8 cellular contexts compared by ENCODE assay signal in genomic region chr12:132189378-132190011, GRCh38. TPM values are rescaled to one million over a fixed set of nuclear protein-coding genes. Genes with fewer than 3 reads are reported as not detected.
A peak's percentile ranks its signal among the peaks of the same experiment; 100 is the strongest.
DNase-seq lines count a peak whose midpoint lies in the region; ATAC-seq and TF ChIP-seq lines count a peak whose summit lies in the region.

No MANE protein-coding gene starts in this region.

- H3K9me3 ChIP-seq in CD4-positive, CD25-positive, alpha-beta regulatory T cell (ENCODE audit: control insufficient read depth in 2 of 2, low read length in 2 of 2), result peaks cover 0 to 15% of the 10 kb centered on the region in 2 experiments
- no peaks in the 10 kb centered on the region for H3K9me3 ChIP-seq in PC-3 (ENCODE audit: low read length)

- peak overlapping the region; percentile 76 to 95 (median 94) for H3K4me3 Mint-ChIP-seq in CD4-positive, CD25-positive, alpha-beta regulatory T cell
- H3K4me3 Mint-ChIP-seq in naive thymus-derived CD8-positive, alpha-beta T cell, result peak overlapping the region; percentile 89 to 98 (median 95)
- H3K4me3 Mint-ChIP-seq in stimulated activated effector memory CD8-positive, alpha-beta T cell treated with anti-CD3 and anti-CD28 coated beads, Interleukin-12 subunit alpha, Interleukin-12 subunit beta, amount 100 ng/mL, for 72 hours, result peak overlapping the region; percentile 94

- H3K9ac ChIP-seq in PC-3 (ENCODE audit: low read length), result peak overlapping the region; percentile 79

- peak overlapping the region; percentile 89 for H3K27ac ChIP-seq in CD4-positive, CD25-positive, alpha-beta regulatory T cell (ENCODE audit: insufficient read depth, low read length, poor library complexity, severe bottlenecking)
- H3K27ac ChIP-seq in PC-3 (ENCODE audit: low read length), result peak overlapping the region; percentile 10; the same call in 1 of the 2 replicates

- peak overlapping the region; percentile 64 for H3K4me3 ChIP-seq in CD4-positive, CD25-positive, alpha-beta regulatory T cell (ENCODE audit: low read depth, low read length)
- H3K4me3 ChIP-seq in PC-3 (ENCODE audit: low read length), result peak overlapping the region; percentile 87

- H3K36me3 ChIP-seq in CD4-positive, CD25-positive, alpha-beta regulatory T cell (ENCODE audit: control insufficient read depth, insufficient read depth, low read length), result no peaks in the 10 kb centered on the region
- H3K36me3 ChIP-seq in PC-3 (ENCODE audit: low read depth, low read length), result no peaks in the 10 kb centered on the region

- no peaks in the 10 kb centered on the region for H3K79me2 ChIP-seq in PC-3 (ENCODE audit: low read length)

- H3K4me1 Mint-ChIP-seq in CD4-positive, CD25-positive, alpha-beta regulatory T cell, result peaks cover 3 to 58% (median 17%) of the 10 kb centered on the region in 4 donors
- peaks cover 11 to 58% (median 52%) of the 10 kb centered on the region in 4 donors for H3K4me1 Mint-ChIP-seq in naive thymus-derived CD8-positive, alpha-beta T cell
- H3K4me1 Mint-ChIP-seq in stimulated activated effector memory CD8-positive, alpha-beta T cell treated with anti-CD3 and anti-CD28 coated beads, Interleukin-12 subunit alpha, Interleukin-12 subunit beta, amount 100 ng/mL, for 72 hours, result peaks cover 49% of the 10 kb centered on the region

- POLR2A ChIA-PET in PC-3 (lab: Charles Lee; ENCODE audit: unreplicated experiment), result no interaction called here
- POLR2A ChIA-PET in naive thymus-derived CD8-positive, alpha-beta T cell (lab: Charles Lee), result interaction anchor here (0.6 to 3.4 kb wide), 8 partner anchors 11 to 299 kb away, joined by 4 to 26 read pairs (median 8); no protein-coding TSS in a partner anchor

- peak overlapping the region; percentile 94 to 96 (median 95) for H3K27ac Mint-ChIP-seq in CD4-positive, CD25-positive, alpha-beta regulatory T cell
- peak overlapping the region; percentile 76 to 98 (median 96) for H3K27ac Mint-ChIP-seq in naive thymus-derived CD8-positive, alpha-beta T cell
- peak overlapping the region; percentile 91 for H3K27ac Mint-ChIP-seq in stimulated activated effector memory CD8-positive, alpha-beta T cell treated with anti-CD3 and anti-CD28 coated beads, Interleukin-12 subunit alpha, Interleukin-12 subunit beta, amount 100 ng/mL, for 72 hours

- H3K27me3 Mint-ChIP-seq in CD4-positive, CD25-positive, alpha-beta regulatory T cell, result no peaks in the 10 kb centered on the region
- H3K27me3 Mint-ChIP-seq in naive thymus-derived CD8-positive, alpha-beta T cell, result no peaks in the 10 kb centered on the region

- no TSS peak for BruUV-seq in PC-3 (replicated peaks; lab: Mats Ljungman, UMichigan)

- H3K9me3 Mint-ChIP-seq in CD4-positive, CD25-positive, alpha-beta regulatory T cell, result peaks cover 0 to 15% (median 2%) of the 10 kb centered on the region in 7 donors
- peaks cover 0 to 23% (median 12%) of the 10 kb centered on the region in 9 donors for H3K9me3 Mint-ChIP-seq in naive thymus-derived CD8-positive, alpha-beta T cell
- peaks cover 9% of the 10 kb centered on the region for H3K9me3 Mint-ChIP-seq in stimulated activated effector memory CD8-positive, alpha-beta T cell treated with anti-CD3 and anti-CD28 coated beads, Interleukin-12 subunit alpha, Interleukin-12 subunit beta, amount 100 ng/mL, for 72 hours

- H3K9me2 ChIP-seq in PC-3 (replicated peaks; ENCODE audit: low read length), result no peaks in the 10 kb centered on the region

- peak; percentile 90 to 93 for ATAC-seq in CD4-positive, CD25-positive, alpha-beta regulatory T cell (ENCODE audit: low read depth in 2 of 2)
- ATAC-seq in GM19351 (IDR thresholded peaks at IDR 0.05; ENCODE audit: unreplicated experiment) (peak; percentile 95), HG03520 (IDR thresholded peaks at IDR 0.05; ENCODE audit: unreplicated experiment) (peak; percentile 93), PC-3 (peak; percentile 93)
- ATAC-seq in naive thymus-derived CD8-positive, alpha-beta T cell, result peak; percentile 80 to 84
- peak; percentile 96 for ATAC-seq in stimulated activated effector memory CD8-positive, alpha-beta T cell treated with anti-CD3 and anti-CD28 coated beads, Interleukin-12 subunit alpha, Interleukin-12 subunit beta, amount 100 ng/mL, for 72 hours

- no peaks in the 10 kb centered on the region for H3F3A ChIP-seq in PC-3 (ENCODE audit: low read length, unreplicated experiment)

- TF ChIP-seq CTCF in PC-3 (conservative IDR thresholded peaks at IDR 0.05; ENCODE audit: low read depth, low read length), result no peak

- peaks cover 52% of the 10 kb centered on the region for H3K4me1 ChIP-seq in CD4-positive, CD25-positive, alpha-beta regulatory T cell (ENCODE audit: control insufficient read depth, insufficient read depth, low read length, poor library complexity, severe bottlenecking)
- H3K4me1 ChIP-seq in PC-3 (ENCODE audit: insufficient read depth, low read length), result peaks cover 15% of the 10 kb centered on the region

- no peaks in the 10 kb centered on the region for H4K20me1 ChIP-seq in PC-3 (ENCODE audit: low read length)

- CTCF ChIA-PET in PC-3 (lab: Charles Lee), result interaction anchor here (0.5 to 1.0 kb wide), 2 partner anchors 27 to 372 kb away, joined by 4 to 5 read pairs; no protein-coding TSS in a partner anchor

- peaks cover 11% of the 10 kb centered on the region for H3K36me3 Mint-ChIP-seq in CD4-positive, CD25-positive, alpha-beta regulatory T cell
- peaks cover under 1 to 6% (median 2%) of the 10 kb centered on the region in 3 donors for H3K36me3 Mint-ChIP-seq in naive thymus-derived CD8-positive, alpha-beta T cell
- no peaks in the 10 kb centered on the region for H3K36me3 Mint-ChIP-seq in stimulated activated effector memory CD8-positive, alpha-beta T cell treated with anti-CD3 and anti-CD28 coated beads, Interleukin-12 subunit alpha, Interleukin-12 subunit beta, amount 100 ng/mL, for 72 hours

- peak overlapping the region; percentile 82 for H2AFZ ChIP-seq in PC-3 (ENCODE audit: low read length)

- no peaks in the 10 kb centered on the region for H3K27me3 ChIP-seq in CD4-positive, CD25-positive, alpha-beta regulatory T cell (ENCODE audit: control insufficient read depth, insufficient read depth, low read length)
- peaks cover 10% of the 10 kb centered on the region; the same call in 1 of the 2 replicates for H3K27me3 ChIP-seq in PC-3 (ENCODE audit: low read length)

- peak overlapping the region; percentile 100 for H3K4me2 ChIP-seq in PC-3 (ENCODE audit: low read length)

- DNase-seq in CD4-positive, CD25-positive, alpha-beta regulatory T cell, result peak; percentile 92 to 98 (median 94)
- DNase-seq in PC-3 (peak; percentile 97), fibroblast of gingiva (ENCODE audit: low read depth) (peak; percentile 90)
- peak; percentile 92 to 96 for DNase-seq in activated T-cell treated with anti-CD3 and anti-CD28 coated beads, Interleukin-2, amount 50 U/mL, for 48 hours
- peak; percentile 87 to 96 (median 94) for DNase-seq in naive thymus-derived CD8-positive, alpha-beta T cell
- DNase-seq in stimulated activated effector memory CD8-positive, alpha-beta T cell treated with anti-CD3 and anti-CD28 coated beads, Interleukin-12 subunit alpha, Interleukin-12 subunit beta, amount 100 ng/mL, for 72 hours (ENCODE audit: low spot score in 2 of 2), result peak; percentile 86 to 94

- intact Hi-C loops in PC-3 (cut with micrococcal nuclease), result loop anchor here (2.0 kb wide), 1 partner anchor 35 kb away; no protein-coding TSS in a partner anchor

RNA-seq across cellular contexts. Expression of gene NOC4L, which starts 45.2 kb away (rescaled TPM):
- 17.0 TPM for total RNA-seq in CD4-positive, CD25-positive, alpha-beta regulatory T cell
- 10 to 100 TPM; 18.9 to 26.9 (median 22.2) TPM for polyA plus RNA-seq in CD4-positive, CD25-positive, alpha-beta regulatory T cell
- 44.4 and 48.3 TPM in 2 replicates for total RNA-seq in PC-3 (2014; rRNA removed)
- 10 to 100 TPM; 21.8 to 23.5 TPM for total RNA-seq in naive thymus-derived CD8-positive, alpha-beta T cell
- 10 to 100 TPM; 20.0 to 31.2 (median 23.7) TPM for polyA plus RNA-seq in naive thymus-derived CD8-positive, alpha-beta T cell

RNA-seq across cellular contexts. Expression of gene DDX51, which starts 45.4 kb away (rescaled TPM):
- 41.2 TPM for total RNA-seq in CD4-positive, CD25-positive, alpha-beta regulatory T cell
- polyA plus RNA-seq in CD4-positive, CD25-positive, alpha-beta regulatory T cell, result 1 to 10 TPM; 4.8 to 7.6 (median 6.1) TPM
- total RNA-seq in PC-3 (2014; rRNA removed), result 26.7 and 37.9 TPM in 2 replicates
- total RNA-seq in naive thymus-derived CD8-positive, alpha-beta T cell, result 10 to 100 TPM; 55.7 to 57.9 TPM
- polyA plus RNA-seq in naive thymus-derived CD8-positive, alpha-beta T cell, result 10 to 100 TPM in 1 of 3 donors, 1 to 10 TPM in 2; 7.4 to 20.9 (median 7.8) TPM

Comparison
In these comparisons a context has a peak if more than half of its experiments do, and no peak if none do; other contexts are left out.
1. Peak in every context shown above with its lines: DNase-seq, ATAC-seq, H3K4me3 ChIP-seq and H3K27ac ChIP-seq.